16 cellular contexts compared by ENCODE assay signal in genomic region chr2:43088148-43089073, GRCh38.
DNase-seq lines count a peak whose midpoint lies in the region; ATAC-seq and TF ChIP-seq lines count a peak whose summit lies in the region.
"Had no signal": no experiment of that assay in that cellular context is flagged by ENCODE, and none has a peak within 500 bp of the region (broad histone marks: within the 10 kb centered on the region; RNA-seq: fewer than 3 reads in every experiment).

No MANE protein-coding gene starts in this region.

- H3K4me3 ChIP-seq in choroid plexus epithelial cell (ENCODE audit: low read depth, low read length), result no peak overlapping the region
- no peak overlapping the region for H3K4me3 ChIP-seq in mesodermal cell (ENCODE audit: extremely low read depth, insufficient read depth, low read length, poor library complexity, severe bottlenecking)
- no peak overlapping the region for H3K4me3 ChIP-seq in tibial nerve
- H3K4me3 ChIP-seq: GM12878, Peyer's patch had no signal

- 100% methylated on average over 2 of the region's 3 CpGs; no CpG with 5 or more reads in 1 of the 2 experiments for WGBS in mesodermal cell (ENCODE audit: insufficient coverage in 2 of 2), 2 experiments
- 92 to 94% methylated on average over 3 of the region's 3 CpGs for WGBS in tibial nerve, 2 donors

- peak overlapping the region; percentile 71 for H3K27ac ChIP-seq in mesodermal cell (ENCODE audit: low read depth, low read length, severe bottlenecking)
- peak overlapping the region in 3 of 4 donors; percentile 81 to 95 (median 94) for H3K27ac ChIP-seq in tibial nerve
- H3K27ac ChIP-seq: neutrophil had no signal

- H3K27me3 ChIP-seq in tibial nerve, result no peaks in the 10 kb centered on the region
- H3K27me3 ChIP-seq: neutrophil, Peyer's patch had no signal

- TF ChIP-seq EP300 in tibial nerve (IDR thresholded peaks at IDR 0.05), result no peak

- H3K9me3 ChIP-seq in mesodermal cell (ENCODE audit: control insufficient read depth, low read length), result peaks cover 8% of the 10 kb centered on the region
- H3K9me3 ChIP-seq in tibial nerve, result peaks cover 0 to 12% (median 5%) of the 10 kb centered on the region in 4 donors
- H3K9me3 ChIP-seq: neutrophil had no signal

- ATAC-seq in HG03521 (IDR thresholded peaks at IDR 0.05; ENCODE audit: unreplicated experiment) (no peak), HG03280 (IDR thresholded peaks at IDR 0.05; ENCODE audit: unreplicated experiment) (no peak)
- ATAC-seq: activated CD8-positive, alpha-beta T cell treated with anti-CD3 and anti-CD28 coated beads, Interleukin-2, amount 10 ng/mL, durations not matched to agents 7 days and 5 days; activated naive CD4-positive, alpha-beta T cell treated with anti-CD3 and anti-CD28 coated beads, Interleukin-2, amount 50 U/mL, for 72 hours; GM12878 had no signal

- TF ChIP-seq CTCF in choroid plexus epithelial cell (conservative IDR thresholded peaks at IDR 0.05; ENCODE audit: low read depth, low read length) (no peak), tibial nerve (IDR thresholded peaks at IDR 0.05) (no peak)

- peaks cover 52% of the 10 kb centered on the region for H3K4me1 ChIP-seq in mesodermal cell (ENCODE audit: control insufficient read depth, insufficient read depth, low read length, poor library complexity, severe bottlenecking)
- peaks cover 3 to 46% (median 39%) of the 10 kb centered on the region in 4 donors for H3K4me1 ChIP-seq in tibial nerve

- DNase-seq in NCI-H2171 treated with DMSO at 0.1 percent for 48 hours (lab: John Stamatoyannopoulos, UW) (peak; percentile 5), NCI-H2171 (lab: John Stamatoyannopoulos, UW) (no peak), choroid plexus epithelial cell (ENCODE audit: low read depth) (peak; percentile 76), tibial nerve (ENCODE audit: low spot score in 2 of 2) (no peak), NCI-H510A treated with DMSO at 0.1 percent for 48 hours (lab: John Stamatoyannopoulos, UW) (no peak)
- DNase-seq: activated CD8-positive, alpha-beta T cell treated with anti-CD3 and anti-CD28 coated beads, Interleukin-2, amount 10 ng/mL, durations not matched to agents 7 days and 5 days; effector CD4-positive, alpha-beta T cell; Kasumi-1; Peyer's patch; T1000 had no signal

- H3K36me3 ChIP-seq in mesodermal cell (ENCODE audit: control insufficient read depth, insufficient read depth, low read length) (no peaks in the 10 kb centered on the region), tibial nerve (no peaks in the 10 kb centered on the region)
- H3K36me3 ChIP-seq: neutrophil, Peyer's patch had no signal

- no peak for TF ChIP-seq POLR2A in tibial nerve (IDR thresholded peaks at IDR 0.05)

Comparison
In these comparisons a context has a peak if more than half of its experiments do, and no peak if none do; other contexts are left out.
1. DNase-seq: peak in NCI-H2171 treated with DMSO at 0.1 percent for 48 hours (single experiment) and choroid plexus epithelial cell (single experiment); none in NCI-H2171 (single experiment), tibial nerve (0 of 2) and NCI-H510A treated with DMSO at 0.1 percent for 48 hours (single experiment).